In the genomic region with DNA sequence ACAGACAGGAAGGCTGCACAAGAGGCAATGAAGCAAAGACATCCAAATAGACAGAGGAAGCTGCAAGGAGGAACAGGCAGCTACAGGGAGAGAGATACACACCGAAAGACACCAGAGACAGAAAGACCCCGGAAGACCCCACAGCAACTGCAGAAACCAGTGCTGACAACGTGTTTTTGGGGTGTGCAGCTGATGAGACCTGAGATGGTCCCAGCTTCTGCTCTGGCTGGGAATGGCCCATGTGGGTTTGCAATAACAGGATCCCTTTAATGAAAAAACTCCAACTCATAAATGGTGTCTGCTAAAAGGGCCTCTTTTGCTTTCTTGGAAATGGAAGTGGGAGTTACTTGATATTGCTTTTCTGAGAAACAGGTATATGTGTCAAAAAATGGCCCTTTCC, we compare ENCODE assay signal across 1 cellular context.
TF ChIP-seq lines count a peak whose summit lies in the region.

No MANE protein-coding gene starts in this region.

TF ChIP-seq in GM23338, 12 proteins besides CTCF, POLR2A, EP300 and RAD21 (continued from another document):
- TF ChIP-seq, protein P1, sequence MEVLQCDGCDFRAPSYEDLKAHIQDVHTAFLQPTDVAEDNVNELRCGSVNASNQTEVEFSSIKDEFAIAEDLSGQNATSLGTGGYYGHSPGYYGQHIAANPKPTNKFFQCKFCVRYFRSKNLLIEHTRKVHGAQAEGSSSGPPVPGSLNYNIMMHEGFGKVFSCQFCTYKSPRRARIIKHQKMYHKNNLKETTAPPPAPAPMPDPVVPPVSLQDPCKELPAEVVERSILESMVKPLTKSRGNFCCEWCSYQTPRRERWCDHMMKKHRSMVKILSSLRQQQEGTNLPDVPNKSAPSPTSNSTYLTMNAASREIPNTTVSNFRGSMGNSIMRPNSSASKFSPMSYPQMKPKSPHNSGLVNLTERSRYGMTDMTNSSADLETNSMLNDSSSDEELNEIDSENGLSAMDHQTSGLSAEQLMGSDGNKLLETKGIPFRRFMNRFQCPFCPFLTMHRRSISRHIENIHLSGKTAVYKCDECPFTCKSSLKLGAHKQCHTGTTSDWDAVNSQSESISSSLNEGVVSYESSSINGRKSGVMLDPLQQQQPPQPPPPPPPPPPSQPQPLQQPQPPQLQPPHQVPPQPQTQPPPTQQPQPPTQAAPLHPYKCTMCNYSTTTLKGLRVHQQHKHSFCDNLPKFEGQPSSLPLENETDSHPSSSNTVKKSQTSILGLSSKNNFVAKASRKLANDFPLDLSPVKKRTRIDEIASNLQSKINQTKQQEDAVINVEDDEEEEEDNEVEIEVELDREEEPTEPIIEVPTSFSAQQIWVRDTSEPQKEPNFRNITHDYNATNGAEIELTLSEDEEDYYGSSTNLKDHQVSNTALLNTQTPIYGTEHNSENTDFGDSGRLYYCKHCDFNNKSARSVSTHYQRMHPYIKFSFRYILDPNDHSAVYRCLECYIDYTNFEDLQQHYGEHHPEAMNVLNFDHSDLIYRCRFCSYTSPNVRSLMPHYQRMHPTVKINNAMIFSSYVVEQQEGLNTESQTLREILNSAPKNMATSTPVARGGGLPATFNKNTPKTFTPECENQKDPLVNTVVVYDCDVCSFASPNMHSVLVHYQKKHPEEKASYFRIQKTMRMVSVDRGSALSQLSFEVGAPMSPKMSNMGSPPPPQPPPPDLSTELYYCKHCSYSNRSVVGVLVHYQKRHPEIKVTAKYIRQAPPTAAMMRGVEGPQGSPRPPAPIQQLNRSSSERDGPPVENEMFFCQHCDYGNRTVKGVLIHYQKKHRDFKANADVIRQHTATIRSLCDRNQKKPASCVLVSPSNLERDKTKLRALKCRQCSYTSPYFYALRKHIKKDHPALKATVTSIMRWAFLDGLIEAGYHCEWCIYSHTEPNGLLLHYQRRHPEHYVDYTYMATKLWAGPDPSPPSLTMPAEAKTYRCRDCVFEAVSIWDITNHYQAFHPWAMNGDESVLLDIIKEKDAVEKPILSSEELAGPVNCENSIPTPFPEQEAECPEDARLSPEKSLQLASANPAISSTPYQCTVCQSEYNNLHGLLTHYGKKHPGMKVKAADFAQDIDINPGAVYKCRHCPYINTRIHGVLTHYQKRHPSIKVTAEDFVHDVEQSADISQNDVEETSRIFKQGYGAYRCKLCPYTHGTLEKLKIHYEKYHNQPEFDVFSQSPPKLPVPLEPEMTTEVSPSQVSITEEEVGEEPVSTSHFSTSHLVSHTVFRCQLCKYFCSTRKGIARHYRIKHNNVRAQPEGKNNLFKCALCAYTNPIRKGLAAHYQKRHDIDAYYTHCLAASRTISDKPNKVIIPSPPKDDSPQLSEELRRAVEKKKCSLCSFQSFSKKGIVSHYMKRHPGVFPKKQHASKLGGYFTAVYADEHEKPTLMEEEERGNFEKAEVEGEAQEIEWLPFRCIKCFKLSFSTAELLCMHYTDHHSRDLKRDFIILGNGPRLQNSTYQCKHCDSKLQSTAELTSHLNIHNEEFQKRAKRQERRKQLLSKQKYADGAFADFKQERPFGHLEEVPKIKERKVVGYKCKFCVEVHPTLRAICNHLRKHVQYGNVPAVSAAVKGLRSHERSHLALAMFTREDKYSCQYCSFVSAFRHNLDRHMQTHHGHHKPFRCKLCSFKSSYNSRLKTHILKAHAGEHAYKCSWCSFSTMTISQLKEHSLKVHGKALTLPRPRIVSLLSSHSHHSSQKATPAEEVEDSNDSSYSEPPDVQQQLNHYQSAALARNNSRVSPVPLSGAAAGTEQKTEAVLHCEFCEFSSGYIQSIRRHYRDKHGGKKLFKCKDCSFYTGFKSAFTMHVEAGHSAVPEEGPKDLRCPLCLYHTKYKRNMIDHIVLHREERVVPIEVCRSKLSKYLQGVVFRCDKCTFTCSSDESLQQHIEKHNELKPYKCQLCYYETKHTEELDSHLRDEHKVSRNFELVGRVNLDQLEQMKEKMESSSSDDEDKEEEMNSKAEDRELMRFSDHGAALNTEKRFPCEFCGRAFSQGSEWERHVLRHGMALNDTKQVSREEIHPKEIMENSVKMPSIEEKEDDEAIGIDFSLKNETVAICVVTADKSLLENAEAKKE (CRISPR knock-in tag; IDR thresholded peaks at IDR 0.05), result no peak
- TF ChIP-seq, protein P2, sequence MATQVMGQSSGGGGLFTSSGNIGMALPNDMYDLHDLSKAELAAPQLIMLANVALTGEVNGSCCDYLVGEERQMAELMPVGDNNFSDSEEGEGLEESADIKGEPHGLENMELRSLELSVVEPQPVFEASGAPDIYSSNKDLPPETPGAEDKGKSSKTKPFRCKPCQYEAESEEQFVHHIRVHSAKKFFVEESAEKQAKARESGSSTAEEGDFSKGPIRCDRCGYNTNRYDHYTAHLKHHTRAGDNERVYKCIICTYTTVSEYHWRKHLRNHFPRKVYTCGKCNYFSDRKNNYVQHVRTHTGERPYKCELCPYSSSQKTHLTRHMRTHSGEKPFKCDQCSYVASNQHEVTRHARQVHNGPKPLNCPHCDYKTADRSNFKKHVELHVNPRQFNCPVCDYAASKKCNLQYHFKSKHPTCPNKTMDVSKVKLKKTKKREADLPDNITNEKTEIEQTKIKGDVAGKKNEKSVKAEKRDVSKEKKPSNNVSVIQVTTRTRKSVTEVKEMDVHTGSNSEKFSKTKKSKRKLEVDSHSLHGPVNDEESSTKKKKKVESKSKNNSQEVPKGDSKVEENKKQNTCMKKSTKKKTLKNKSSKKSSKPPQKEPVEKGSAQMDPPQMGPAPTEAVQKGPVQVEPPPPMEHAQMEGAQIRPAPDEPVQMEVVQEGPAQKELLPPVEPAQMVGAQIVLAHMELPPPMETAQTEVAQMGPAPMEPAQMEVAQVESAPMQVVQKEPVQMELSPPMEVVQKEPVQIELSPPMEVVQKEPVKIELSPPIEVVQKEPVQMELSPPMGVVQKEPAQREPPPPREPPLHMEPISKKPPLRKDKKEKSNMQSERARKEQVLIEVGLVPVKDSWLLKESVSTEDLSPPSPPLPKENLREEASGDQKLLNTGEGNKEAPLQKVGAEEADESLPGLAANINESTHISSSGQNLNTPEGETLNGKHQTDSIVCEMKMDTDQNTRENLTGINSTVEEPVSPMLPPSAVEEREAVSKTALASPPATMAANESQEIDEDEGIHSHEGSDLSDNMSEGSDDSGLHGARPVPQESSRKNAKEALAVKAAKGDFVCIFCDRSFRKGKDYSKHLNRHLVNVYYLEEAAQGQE (IDR thresholded peaks at IDR 0.05; ENCODE audit: unreplicated experiment), result no peak
- TF ChIP-seq STAT1 (IDR thresholded peaks at IDR 0.05; ENCODE audit: unreplicated experiment) (no peak), ZNF114 (CRISPR knock-in tag; IDR thresholded peaks at IDR 0.05) (no peak)
